ENCODE assay signal across 8 cellular contexts in the genomic region with DNA sequence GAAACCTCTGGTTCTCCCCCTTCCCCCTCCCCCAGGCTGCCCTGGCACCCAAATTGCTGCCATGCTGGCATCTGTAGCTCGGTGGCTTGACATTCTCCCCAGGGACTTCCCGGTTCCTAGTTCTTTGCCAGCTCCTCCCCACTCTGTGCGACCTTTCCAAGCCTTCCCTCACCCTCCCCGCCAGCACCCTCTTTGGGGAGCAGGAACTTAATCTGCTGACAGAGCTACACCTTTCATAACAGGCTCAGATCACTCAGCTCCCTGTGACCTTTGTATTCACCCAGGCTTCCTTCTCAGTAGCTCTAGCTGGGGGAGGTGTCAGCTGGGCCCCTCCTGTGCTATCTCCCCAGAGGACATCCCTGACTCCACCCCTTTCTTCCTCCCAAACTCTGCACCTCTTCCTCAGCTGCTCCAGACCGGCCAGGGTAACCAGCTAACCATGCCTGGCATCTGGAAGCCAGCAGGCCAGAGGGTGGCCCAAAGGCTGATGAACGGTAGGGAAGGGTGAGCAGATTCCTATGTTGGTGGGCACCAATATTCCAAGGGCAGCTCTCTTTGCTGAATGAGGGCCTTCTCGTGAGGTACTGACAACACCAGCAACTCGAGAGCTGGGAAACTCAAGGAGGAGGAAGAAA. TPM values are rescaled to one million over a fixed set of nuclear protein-coding genes. Genes with fewer than 3 reads are reported as not detected.
A peak's percentile ranks its signal among the peaks of the same experiment; 100 is the strongest.
DNase-seq lines count a peak whose midpoint lies in the region; ATAC-seq and TF ChIP-seq lines count a peak whose summit lies in the region.

No MANE protein-coding gene starts in this region.

- peak overlapping the region; percentile 73 for H2AFZ ChIP-seq in mesenchymal stem cell (ENCODE audit: low read depth, low read length)

- peak overlapping the region; percentile 18 for H3K4me3 Mint-ChIP-seq in Calu3 (ENCODE audit: low read depth, unreplicated experiment)

- peak overlapping the region; percentile 70 for H3K27ac Mint-ChIP-seq in Calu3 (ENCODE audit: unreplicated experiment)

- H3K4me3 ChIP-seq in HUES6 (ENCODE audit: low read depth, low read length) (no peak overlapping the region), ascending aorta (peak overlapping the region in 1 of 2 donors; percentile 20), mesenchymal stem cell (ENCODE audit: insufficient read depth in 1 of 2, low read depth in 1 of 2, low read length in 2 of 2) (peak overlapping the region in 1 of 2 experiments; percentile 46)

- peaks cover 18% of the 10 kb centered on the region for H3K4me1 ChIP-seq in HUES6 (ENCODE audit: control insufficient read depth, insufficient read depth, low read length)
- H3K4me1 ChIP-seq in ascending aorta = peaks cover 22 to 34% of the 10 kb centered on the region in 2 donors
- H3K4me1 ChIP-seq in mesenchymal stem cell (ENCODE audit: control insufficient read depth, insufficient read depth, low read depth, low read length) = peaks cover 34% of the 10 kb centered on the region

- no peak overlapping the region for H3K14ac ChIP-seq in mesenchymal stem cell (ENCODE audit: low read length in 2 of 2)

- H2BK12ac ChIP-seq in mesenchymal stem cell (ENCODE audit: low read length in 2 of 2) = peak overlapping the region; percentile 18 to 23

- no peak overlapping the region for H2AK5ac ChIP-seq in mesenchymal stem cell (ENCODE audit: low read length, severe bottlenecking)

- peak overlapping the region; percentile 16 to 70 for H3K18ac ChIP-seq in mesenchymal stem cell (ENCODE audit: low read depth in 1 of 2, low read length in 2 of 2)

- ATAC-seq in HG02610 (IDR thresholded peaks at IDR 0.05; ENCODE audit: unreplicated experiment) = no peak
- ATAC-seq in HG03460 (IDR thresholded peaks at IDR 0.05; ENCODE audit: unreplicated experiment) = no peak
- no peak for ATAC-seq in HG03045 (IDR thresholded peaks at IDR 0.05; ENCODE audit: unreplicated experiment)

- CTCF ChIA-PET in Calu3 (lab: Charles Lee) = interaction anchor here (0.9 to 2.6 kb wide), 5 partner anchors 8 to 92 kb away, joined by 3 to 8 read pairs (median 3); a partner anchor contains a TSS

- H3K9ac ChIP-seq in HUES6 (ENCODE audit: low read length) (peak overlapping the region; percentile 8), mesenchymal stem cell (ENCODE audit: low read length) (peak overlapping the region; percentile 68)

- H3K36me3 Mint-ChIP-seq in Calu3 (ENCODE audit: insufficient read depth, unreplicated experiment) = peaks cover 23% of the 10 kb centered on the region

- DNase-seq in Calu3 = no peak
- DNase-seq in ascending aorta (ENCODE audit: low spot score in 2 of 2) = peak in 1 of 2 donors; percentile 81
- no peak for DNase-seq in mesenchymal stem cell
- DNase-seq in SW 1271 (lab: John Stamatoyannopoulos, UW) = no peak

- H2BK15ac ChIP-seq in mesenchymal stem cell (ENCODE audit: low read depth, poor library complexity, severe bottlenecking) = peak overlapping the region; percentile 83

- 59% methylated on average over 7 of the region's 8 CpGs for WGBS in mesenchymal stem cell

- no peaks in the 10 kb centered on the region for H3K27me3 ChIP-seq in HUES6 (ENCODE audit: control insufficient read depth, insufficient read depth, low read length)
- H3K27me3 ChIP-seq in ascending aorta = no peaks in the 10 kb centered on the region
- peaks cover 0 to 5% of the 10 kb centered on the region in 2 experiments for H3K27me3 ChIP-seq in mesenchymal stem cell (ENCODE audit: control insufficient read depth in 1 of 2, insufficient read depth in 1 of 2, low read length in 2 of 2)

- no peaks in the 10 kb centered on the region for H3K79me1 ChIP-seq in mesenchymal stem cell (replicated peaks; ENCODE audit: low read length, poor library complexity, severe bottlenecking)

- no TSS peak for BruUV-seq in Calu3 (replicated peaks; lab: Mats Ljungman, UMichigan)

- H3K27me3 Mint-ChIP-seq in Calu3 (ENCODE audit: unreplicated experiment) = peaks cover 10% of the 10 kb centered on the region

- TF ChIP-seq CTCF in Calu3 (IDR thresholded peaks at IDR 0.05; ENCODE audit: unreplicated experiment) (no peak), ascending aorta (IDR thresholded peaks at IDR 0.05) (no peak)

- H2BK5ac ChIP-seq in mesenchymal stem cell (ENCODE audit: low read depth, low read length, poor library complexity, severe bottlenecking) = peak overlapping the region; percentile 36

- no peak overlapping the region for H2BK120ac ChIP-seq in mesenchymal stem cell (ENCODE audit: low read depth, low read length)

- H3K27ac ChIP-seq in HUES6 (ENCODE audit: low read depth, low read length) (no peak overlapping the region), ascending aorta (peak overlapping the region; percentile 96 to 98), mesenchymal stem cell (ENCODE audit: low read length, poor library complexity, severe bottlenecking) (peak overlapping the region; percentile 69)

- peak overlapping the region; percentile 0 for H4K91ac ChIP-seq in mesenchymal stem cell (ENCODE audit: low read length)

- peaks cover 11% of the 10 kb centered on the region for H3K4me1 Mint-ChIP-seq in Calu3 (ENCODE audit: low read depth, unreplicated experiment)

- H4K8ac ChIP-seq in mesenchymal stem cell (ENCODE audit: low read length) = peak overlapping the region; percentile 100

- H3K4me2 ChIP-seq in mesenchymal stem cell (ENCODE audit: low read length, poor library complexity, severe bottlenecking) = peak overlapping the region; percentile 19

- intact Hi-C loops in Calu3 (cut with micrococcal nuclease; ENCODE audit: unreplicated experiment) (no loop called here), ascending aorta (cut with DNase I) (loop anchor here (5.0 kb wide), 1 partner anchor 292 kb away; a partner anchor contains a TSS)

- no peak overlapping the region for H3K23ac ChIP-seq in mesenchymal stem cell (ENCODE audit: low read length in 2 of 2)

- no peaks in the 10 kb centered on the region for H3K36me3 ChIP-seq in HUES6 (ENCODE audit: control insufficient read depth, insufficient read depth, low read length)
- H3K36me3 ChIP-seq in ascending aorta = no peaks in the 10 kb centered on the region
- peaks cover 0 to 3% of the 10 kb centered on the region in 2 experiments for H3K36me3 ChIP-seq in mesenchymal stem cell (ENCODE audit: control insufficient read depth in 1 of 2, insufficient read depth in 2 of 2, low read depth in 1 of 2, low read length in 2 of 2)

- no peaks in the 10 kb centered on the region for H3K9me3 Mint-ChIP-seq in Calu3 (ENCODE audit: low read depth, unreplicated experiment)

- peak overlapping the region in 1 of 2 experiments; percentile 35 for H3K4ac ChIP-seq in mesenchymal stem cell (ENCODE audit: low read depth in 1 of 2, low read length in 2 of 2)

- H3K9me3 ChIP-seq in HUES6 (ENCODE audit: control insufficient read depth, insufficient read depth, low read depth, low read length) (no peaks in the 10 kb centered on the region), ascending aorta (no peaks in the 10 kb centered on the region), mesenchymal stem cell (ENCODE audit: control insufficient read depth, low read length) (no peaks in the 10 kb centered on the region)

RNA-seq across cellular contexts. Expression of a gene that starts 1.8 kb away (rescaled TPM):
- total RNA-seq in Calu3 (2022) (37.1 and 39.7 TPM in 2 replicates), ascending aorta (19.8 TPM)
- polyA plus RNA-seq in mesenchymal stem cell (2013, experiment 1 of 2) = 143 TPM
- 147 TPM for polyA plus RNA-seq in mesenchymal stem cell (2013, experiment 2 of 2)

RNA-seq across cellular contexts. Expression of a gene that starts 6.4 kb away (rescaled TPM):
- total RNA-seq in Calu3 (2022) = 0.21 and 1.0 TPM in 2 replicates
- total RNA-seq in ascending aorta = 12.2 TPM
- polyA plus RNA-seq in mesenchymal stem cell (2013, experiment 1 of 2) = not detected
- not detected for polyA plus RNA-seq in mesenchymal stem cell (2013, experiment 2 of 2)

RNA-seq across cellular contexts. Expression of a gene that starts 25.1 kb away (rescaled TPM):
- 36.9 and 40.9 TPM in 2 replicates for total RNA-seq in Calu3 (2022)
- total RNA-seq in ascending aorta = 277 TPM
- 38.9 TPM for polyA plus RNA-seq in mesenchymal stem cell (2013, experiment 1 of 2)
- 37.6 TPM for polyA plus RNA-seq in mesenchymal stem cell (2013, experiment 2 of 2)

RNA-seq across cellular contexts. Expression of a gene that starts 52.8 kb away (rescaled TPM):
- total RNA-seq in Calu3 (2022) (3.5 and 4.1 TPM in 2 replicates), ascending aorta (not detected)
- polyA plus RNA-seq in mesenchymal stem cell (2013, experiment 1 of 2) = 6.4 TPM
- polyA plus RNA-seq in mesenchymal stem cell (2013, experiment 2 of 2) = 6.0 TPM

RNA-seq across cellular contexts. Expression of a gene that starts 56.9 kb away (rescaled TPM):
- 27.3 and 28.2 TPM in 2 replicates for total RNA-seq in Calu3 (2022)
- 29.7 TPM for total RNA-seq in ascending aorta
- polyA plus RNA-seq in mesenchymal stem cell (2013, experiment 1 of 2) = 41.5 TPM
- polyA plus RNA-seq in mesenchymal stem cell (2013, experiment 2 of 2) = 44.3 TPM
